ENCODE assay signal across 2 cellular contexts in genomic region chr5:57042524-57042931, GRCh38.
TF ChIP-seq lines count a peak whose summit lies in the region.

No MANE protein-coding gene starts in this region.

TF ChIP-seq in HEK293, 187 proteins besides CTCF, POLR2A, EP300 and RAD21 (continued from another document and continues in another):
- TF ChIP-seq ZNF518A (tag by site-specific recombination; conservative IDR thresholded peaks at IDR 0.05; ENCODE audit: low read depth) (peak; percentile 87), ZNF155 (tag by site-specific recombination; IDR thresholded peaks at IDR 0.05) (0 out of 2 replicates have a peak, but pooled peaks have one; percentile 26), MYNN (tag by site-specific recombination; IDR thresholded peaks at IDR 0.05; ENCODE audit: borderline replicate concordance) (0 out of 2 replicates have a peak, but pooled peaks have one; percentile 53), ZNF324 (tag by site-specific recombination; IDR thresholded peaks at IDR 0.05) (peak; percentile 100), ZFHX2 (tag by site-specific recombination; conservative IDR thresholded peaks at IDR 0.05) (peak; percentile 88), FEZF1 (tag by site-specific recombination; IDR thresholded peaks at IDR 0.05) (peak; percentile 96), ZBTB48 (tag by site-specific recombination; IDR thresholded peaks at IDR 0.05) (no peak; the same call in 1 of the 2 replicates), KLF16 (tag by site-specific recombination; IDR thresholded peaks at IDR 0.05) (peak; percentile 75), ZNF707 (tag by site-specific recombination; IDR thresholded peaks at IDR 0.05) (no peak), OSR2 (tag by site-specific recombination; IDR thresholded peaks at IDR 0.05) (peak; percentile 98), ZNF501 (tag by site-specific recombination; IDR thresholded peaks at IDR 0.05) (peak; percentile 53; the same call in 1 of the 2 replicates), ZNF394 (tag by site-specific recombination; IDR thresholded peaks at IDR 0.05; ENCODE audit: borderline replicate concordance) (peak; percentile 83)
- TF ChIP-seq, protein P1, sequence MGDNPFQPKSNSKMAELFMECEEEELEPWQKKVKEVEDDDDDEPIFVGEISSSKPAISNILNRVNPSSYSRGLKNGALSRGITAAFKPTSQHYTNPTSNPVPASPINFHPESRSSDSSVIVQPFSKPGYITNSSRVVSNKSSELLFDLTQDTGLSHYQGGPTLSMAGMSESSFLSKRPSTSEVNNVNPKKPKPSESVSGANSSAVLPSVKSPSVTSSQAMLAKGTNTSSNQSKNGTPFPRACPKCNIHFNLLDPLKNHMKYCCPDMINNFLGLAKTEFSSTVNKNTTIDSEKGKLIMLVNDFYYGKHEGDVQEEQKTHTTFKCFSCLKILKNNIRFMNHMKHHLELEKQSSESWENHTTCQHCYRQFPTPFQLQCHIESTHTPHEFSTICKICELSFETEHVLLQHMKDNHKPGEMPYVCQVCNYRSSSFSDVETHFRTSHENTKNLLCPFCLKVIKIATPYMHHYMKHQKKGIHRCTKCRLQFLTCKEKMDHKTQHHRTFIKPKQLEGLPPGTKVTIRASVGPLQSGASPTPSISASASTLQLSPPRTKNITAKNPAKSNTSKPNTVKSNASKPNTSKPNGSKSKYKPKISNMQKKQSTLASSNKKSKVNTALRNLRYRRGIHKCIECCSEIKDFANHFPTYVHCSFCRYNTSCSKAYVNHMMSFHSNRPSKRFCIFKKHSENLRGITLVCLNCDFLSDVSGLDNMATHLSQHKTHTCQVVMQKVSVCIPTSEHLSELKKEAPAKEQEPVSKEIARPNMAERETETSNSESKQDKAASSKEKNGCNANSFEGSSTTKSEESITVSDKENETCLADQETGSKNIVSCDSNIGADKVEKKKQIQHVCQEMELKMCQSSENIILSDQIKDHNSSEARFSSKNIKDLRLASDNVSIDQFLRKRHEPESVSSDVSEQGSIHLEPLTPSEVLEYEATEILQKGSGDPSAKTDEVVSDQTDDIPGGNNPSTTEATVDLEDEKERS (tag by site-specific recombination; IDR thresholded peaks at IDR 0.05) = peak; percentile 77
- TF ChIP-seq, protein P2, sequence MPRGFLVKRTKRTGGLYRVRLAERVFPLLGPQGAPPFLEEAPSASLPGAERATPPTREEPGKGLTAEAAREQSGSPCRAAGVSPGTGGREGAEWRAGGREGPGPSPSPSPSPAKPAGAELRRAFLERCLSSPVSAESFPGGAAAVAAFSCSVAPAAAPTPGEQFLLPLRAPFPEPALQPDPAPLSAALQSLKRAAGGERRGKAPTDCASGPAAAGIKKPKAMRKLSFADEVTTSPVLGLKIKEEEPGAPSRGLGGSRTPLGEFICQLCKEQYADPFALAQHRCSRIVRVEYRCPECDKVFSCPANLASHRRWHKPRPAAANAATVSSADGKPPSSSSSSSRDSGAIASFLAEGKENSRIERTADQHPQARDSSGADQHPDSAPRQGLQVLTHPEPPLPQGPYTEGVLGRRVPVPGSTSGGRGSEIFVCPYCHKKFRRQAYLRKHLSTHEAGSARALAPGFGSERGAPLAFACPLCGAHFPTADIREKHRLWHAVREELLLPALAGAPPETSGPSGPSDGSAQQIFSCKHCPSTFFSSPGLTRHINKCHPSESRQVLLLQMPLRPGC (tag by site-specific recombination; IDR thresholded peaks at IDR 0.05) = peak; percentile 93
- TF ChIP-seq, protein P3, sequence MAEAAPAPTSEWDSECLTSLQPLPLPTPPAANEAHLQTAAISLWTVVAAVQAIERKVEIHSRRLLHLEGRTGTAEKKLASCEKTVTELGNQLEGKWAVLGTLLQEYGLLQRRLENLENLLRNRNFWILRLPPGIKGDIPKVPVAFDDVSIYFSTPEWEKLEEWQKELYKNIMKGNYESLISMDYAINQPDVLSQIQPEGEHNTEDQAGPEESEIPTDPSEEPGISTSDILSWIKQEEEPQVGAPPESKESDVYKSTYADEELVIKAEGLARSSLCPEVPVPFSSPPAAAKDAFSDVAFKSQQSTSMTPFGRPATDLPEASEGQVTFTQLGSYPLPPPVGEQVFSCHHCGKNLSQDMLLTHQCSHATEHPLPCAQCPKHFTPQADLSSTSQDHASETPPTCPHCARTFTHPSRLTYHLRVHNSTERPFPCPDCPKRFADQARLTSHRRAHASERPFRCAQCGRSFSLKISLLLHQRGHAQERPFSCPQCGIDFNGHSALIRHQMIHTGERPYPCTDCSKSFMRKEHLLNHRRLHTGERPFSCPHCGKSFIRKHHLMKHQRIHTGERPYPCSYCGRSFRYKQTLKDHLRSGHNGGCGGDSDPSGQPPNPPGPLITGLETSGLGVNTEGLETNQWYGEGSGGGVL (tag by site-specific recombination; IDR thresholded peaks at IDR 0.05) = peak; percentile 100

TF ChIP-seq in K562, 482 proteins besides CTCF, POLR2A, EP300 and RAD21 (continued from another document and continues in another):
- TF ChIP-seq CEBPG (CRISPR knock-in tag; IDR thresholded peaks at IDR 0.05) (no peak), CEBPG (tag; conservative IDR thresholded peaks at IDR 0.05 in 1 of 2, IDR thresholded peaks at IDR 0.05 in 1 of 2) (peak; percentile 62 to 90), TEAD4 (IDR thresholded peaks at IDR 0.05; ENCODE audit: low read length) (peak; percentile 90), TEAD4 (CRISPR knock-in tag; IDR thresholded peaks at IDR 0.05; ENCODE audit: borderline replicate concordance) (no peak), ZNF324 (CRISPR knock-in tag; IDR thresholded peaks at IDR 0.05) (no peak), ILF3 (IDR thresholded peaks at IDR 0.05; ENCODE audit: borderline replicate concordance) (no peak), TRIM28 (IDR thresholded peaks at IDR 0.05) (no peak), PHTF2 (CRISPR knock-in tag; IDR thresholded peaks at IDR 0.05) (no peak), NCOR1 (IDR thresholded peaks at IDR 0.05) (peak; percentile 65), ZBTB17 (CRISPR knock-in tag; IDR thresholded peaks at IDR 0.05) (no peak), CBFB (CRISPR knock-in tag; IDR thresholded peaks at IDR 0.05) (no peak), ZNF583 (CRISPR knock-in tag; IDR thresholded peaks at IDR 0.05) (no peak), BCL6 (CRISPR knock-in tag; IDR thresholded peaks at IDR 0.05) (no peak), ZNF699 (CRISPR knock-in tag; IDR thresholded peaks at IDR 0.05; ENCODE audit: insufficient replicate concordance) (no peak), ZEB2 (IDR thresholded peaks at IDR 0.05) (peak; percentile 95), NFE2L1 (tag; IDR thresholded peaks at IDR 0.05; ENCODE audit: borderline replicate concordance, low read depth) (no peak), SPI1 (IDR thresholded peaks at IDR 0.05; ENCODE audit: borderline replicate concordance, low read depth, low read length) (no peak), SLC30A9 (CRISPR knock-in tag; IDR thresholded peaks at IDR 0.05) (no peak), SUPT5H (IDR thresholded peaks at IDR 0.05) (no peak), SIRT6 (IDR thresholded peaks at IDR 0.05; ENCODE audit: low read depth, low read length) (no peak), SNIP1 (IDR thresholded peaks at IDR 0.05; ENCODE audit: low read depth) (no peak), NCOA6 (IDR thresholded peaks at IDR 0.05) (no peak), NRF1 (conservative IDR thresholded peaks at IDR 0.05 in 1 of 2, IDR thresholded peaks at IDR 0.05 in 1 of 2) (no peak), LEF1 (IDR thresholded peaks at IDR 0.05) (peak; percentile 79; the same call in 1 of the 2 replicates), ZBTB12 (CRISPR knock-in tag; IDR thresholded peaks at IDR 0.05) (no peak), ZNF77 (CRISPR knock-in tag; IDR thresholded peaks at IDR 0.05) (no peak), ZC3H8 (IDR thresholded peaks at IDR 0.05) (no peak), ZNF354B (CRISPR knock-in tag; IDR thresholded peaks at IDR 0.05) (no peak), BDP1 (IDR thresholded peaks at IDR 0.05; ENCODE audit: insufficient read depth, insufficient read length) (no peak), STAT5B (CRISPR knock-in tag; IDR thresholded peaks at IDR 0.05) (no peak), ZNF57 (CRISPR knock-in tag; IDR thresholded peaks at IDR 0.05) (no peak)
- TF ChIP-seq, protein P4, sequence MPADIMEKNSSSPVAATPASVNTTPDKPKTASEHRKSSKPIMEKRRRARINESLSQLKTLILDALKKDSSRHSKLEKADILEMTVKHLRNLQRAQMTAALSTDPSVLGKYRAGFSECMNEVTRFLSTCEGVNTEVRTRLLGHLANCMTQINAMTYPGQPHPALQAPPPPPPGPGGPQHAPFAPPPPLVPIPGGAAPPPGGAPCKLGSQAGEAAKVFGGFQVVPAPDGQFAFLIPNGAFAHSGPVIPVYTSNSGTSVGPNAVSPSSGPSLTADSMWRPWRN (IDR thresholded peaks at IDR 0.05; ENCODE audit: low read depth) = peak; percentile 81
- TF ChIP-seq, protein P5, sequence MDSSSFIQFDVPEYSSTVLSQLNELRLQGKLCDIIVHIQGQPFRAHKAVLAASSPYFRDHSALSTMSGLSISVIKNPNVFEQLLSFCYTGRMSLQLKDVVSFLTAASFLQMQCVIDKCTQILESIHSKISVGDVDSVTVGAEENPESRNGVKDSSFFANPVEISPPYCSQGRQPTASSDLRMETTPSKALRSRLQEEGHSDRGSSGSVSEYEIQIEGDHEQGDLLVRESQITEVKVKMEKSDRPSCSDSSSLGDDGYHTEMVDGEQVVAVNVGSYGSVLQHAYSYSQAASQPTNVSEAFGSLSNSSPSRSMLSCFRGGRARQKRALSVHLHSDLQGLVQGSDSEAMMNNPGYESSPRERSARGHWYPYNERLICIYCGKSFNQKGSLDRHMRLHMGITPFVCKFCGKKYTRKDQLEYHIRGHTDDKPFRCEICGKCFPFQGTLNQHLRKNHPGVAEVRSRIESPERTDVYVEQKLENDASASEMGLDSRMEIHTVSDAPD (CRISPR knock-in tag; IDR thresholded peaks at IDR 0.05) = no peak
- TF ChIP-seq, protein P6, sequence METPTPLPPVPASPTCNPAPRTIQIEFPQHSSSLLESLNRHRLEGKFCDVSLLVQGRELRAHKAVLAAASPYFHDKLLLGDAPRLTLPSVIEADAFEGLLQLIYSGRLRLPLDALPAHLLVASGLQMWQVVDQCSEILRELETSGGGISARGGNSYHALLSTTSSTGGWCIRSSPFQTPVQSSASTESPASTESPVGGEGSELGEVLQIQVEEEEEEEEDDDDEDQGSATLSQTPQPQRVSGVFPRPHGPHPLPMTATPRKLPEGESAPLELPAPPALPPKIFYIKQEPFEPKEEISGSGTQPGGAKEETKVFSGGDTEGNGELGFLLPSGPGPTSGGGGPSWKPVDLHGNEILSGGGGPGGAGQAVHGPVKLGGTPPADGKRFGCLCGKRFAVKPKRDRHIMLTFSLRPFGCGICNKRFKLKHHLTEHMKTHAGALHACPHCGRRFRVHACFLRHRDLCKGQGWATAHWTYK (CRISPR knock-in tag; IDR thresholded peaks at IDR 0.05) = no peak
- TF ChIP-seq, protein P7, sequence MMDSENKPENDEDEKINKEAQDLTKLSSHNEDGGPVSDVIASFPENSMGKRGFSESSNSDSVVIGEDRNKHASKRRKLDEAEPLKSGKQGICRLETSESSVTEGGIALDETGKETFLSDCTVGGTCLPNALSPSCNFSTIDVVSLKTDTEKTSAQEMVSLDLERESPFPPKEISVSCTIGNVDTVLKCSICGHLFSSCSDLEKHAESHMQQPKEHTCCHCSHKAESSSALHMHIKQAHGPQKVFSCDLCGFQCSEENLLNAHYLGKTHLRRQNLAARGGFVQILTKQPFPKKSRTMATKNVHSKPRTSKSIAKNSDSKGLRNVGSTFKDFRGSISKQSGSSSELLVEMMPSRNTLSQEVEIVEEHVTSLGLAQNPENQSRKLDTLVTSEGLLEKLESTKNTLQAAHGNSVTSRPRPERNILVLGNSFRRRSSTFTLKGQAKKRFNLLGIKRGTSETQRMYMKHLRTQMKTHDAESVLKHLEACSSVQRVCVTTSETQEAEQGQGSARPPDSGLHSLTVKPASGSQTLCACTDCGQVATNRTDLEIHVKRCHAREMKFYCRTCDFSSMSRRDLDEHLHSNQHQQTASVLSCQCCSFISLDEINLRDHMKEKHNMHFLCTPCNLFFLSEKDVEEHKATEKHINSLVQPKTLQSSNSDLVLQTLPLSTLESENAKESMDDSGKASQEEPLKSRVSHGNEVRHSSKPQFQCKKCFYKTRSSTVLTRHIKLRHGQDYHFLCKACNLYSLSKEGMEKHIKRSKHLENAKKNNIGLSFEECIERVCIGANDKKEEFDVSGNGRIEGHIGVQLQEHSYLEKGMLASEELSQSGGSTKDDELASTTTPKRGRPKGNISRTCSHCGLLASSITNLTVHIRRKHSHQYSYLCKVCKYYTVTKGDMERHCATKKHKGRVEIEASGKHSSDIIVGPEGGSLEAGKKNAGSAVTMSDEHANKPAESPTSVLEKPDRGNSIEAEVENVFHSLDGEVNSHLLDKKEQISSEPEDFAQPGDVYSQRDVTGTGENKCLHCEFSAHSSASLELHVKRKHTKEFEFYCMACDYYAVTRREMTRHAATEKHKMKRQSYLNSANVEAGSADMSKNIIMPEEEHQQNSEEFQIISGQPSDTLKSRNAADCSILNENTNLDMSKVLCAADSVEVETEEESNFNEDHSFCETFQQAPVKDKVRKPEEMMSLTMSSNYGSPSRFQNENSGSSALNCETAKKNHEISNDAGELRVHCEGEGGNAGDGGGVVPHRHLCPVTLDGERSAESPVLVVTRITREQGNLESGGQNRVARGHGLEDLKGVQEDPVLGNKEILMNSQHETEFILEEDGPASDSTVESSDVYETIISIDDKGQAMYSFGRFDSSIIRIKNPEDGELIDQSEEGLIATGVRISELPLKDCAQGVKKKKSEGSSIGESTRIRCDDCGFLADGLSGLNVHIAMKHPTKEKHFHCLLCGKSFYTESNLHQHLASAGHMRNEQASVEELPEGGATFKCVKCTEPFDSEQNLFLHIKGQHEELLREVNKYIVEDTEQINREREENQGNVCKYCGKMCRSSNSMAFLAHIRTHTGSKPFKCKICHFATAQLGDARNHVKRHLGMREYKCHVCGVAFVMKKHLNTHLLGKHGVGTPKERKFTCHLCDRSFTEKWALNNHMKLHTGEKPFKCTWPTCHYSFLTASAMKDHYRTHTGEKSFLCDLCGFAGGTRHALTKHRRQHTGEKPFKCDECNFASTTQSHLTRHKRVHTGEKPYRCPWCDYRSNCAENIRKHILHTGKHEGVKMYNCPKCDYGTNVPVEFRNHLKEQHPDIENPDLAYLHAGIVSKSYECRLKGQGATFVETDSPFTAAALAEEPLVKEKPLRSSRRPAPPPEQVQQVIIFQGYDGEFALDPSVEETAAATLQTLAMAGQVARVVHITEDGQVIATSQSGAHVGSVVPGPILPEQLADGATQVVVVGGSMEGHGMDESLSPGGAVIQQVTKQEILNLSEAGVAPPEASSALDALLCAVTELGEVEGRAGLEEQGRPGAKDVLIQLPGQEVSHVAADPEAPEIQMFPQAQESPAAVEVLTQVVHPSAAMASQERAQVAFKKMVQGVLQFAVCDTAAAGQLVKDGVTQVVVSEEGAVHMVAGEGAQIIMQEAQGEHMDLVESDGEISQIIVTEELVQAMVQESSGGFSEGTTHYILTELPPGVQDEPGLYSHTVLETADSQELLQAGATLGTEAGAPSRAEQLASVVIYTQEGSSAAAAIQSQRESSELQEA (IDR thresholded peaks at IDR 0.05; ENCODE audit: low read depth) = no peak
